7 cellular contexts compared by ENCODE assay signal in genomic region chr20:578940-579690, GRCh38. TPM values are rescaled to one million over a fixed set of nuclear protein-coding genes. Genes with fewer than 3 reads are reported as not detected.
"Had no signal": no experiment of that assay in that cellular context is flagged by ENCODE, and none has a peak within 500 bp of the region (broad histone marks: within the 10 kb centered on the region; RNA-seq: fewer than 3 reads in every experiment).

No MANE protein-coding gene starts in this region.

RNA-seq across cellular contexts. Expression of gene TCF15, which starts 31.0 kb away (rescaled TPM):
- total RNA-seq: naive thymus-derived CD8-positive, alpha-beta T cell; osteoblast; osteocyte; progenitor cell of endocrine pancreas; renal cortical epithelial cell; smooth muscle cell had no signal
- polyA plus RNA-seq: naive thymus-derived CD8-positive, alpha-beta T cell; neural cell; smooth muscle cell had no signal
